Comparison of ENCODE assay signal across 11 cellular contexts in the genomic region with DNA sequence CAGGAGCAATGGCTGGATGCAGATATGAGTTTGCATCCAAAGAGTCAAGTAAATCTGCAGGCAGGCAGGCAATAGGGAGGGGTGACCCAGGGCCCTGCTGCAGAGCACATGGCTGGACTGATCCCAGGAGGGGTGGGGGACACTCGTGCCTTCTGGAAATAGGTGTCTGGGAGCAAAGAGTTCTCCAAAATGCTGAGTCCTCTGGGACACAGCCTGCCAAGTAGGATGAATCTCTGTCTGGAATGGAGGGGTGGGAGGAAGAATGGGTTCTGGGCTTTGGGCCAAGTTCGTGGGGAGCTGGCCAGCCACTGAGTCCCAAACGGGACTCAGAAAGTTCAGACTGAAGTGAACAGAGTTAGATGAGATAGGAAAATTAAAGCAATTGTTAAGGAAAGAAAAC.
DNase-seq lines count a peak whose midpoint lies in the region; ATAC-seq and TF ChIP-seq lines count a peak whose summit lies in the region.
"Had no signal": no experiment of that assay in that cellular context is flagged by ENCODE, and none has a peak within 500 bp of the region (broad histone marks: within the 10 kb centered on the region; RNA-seq: fewer than 3 reads in every experiment).

No MANE protein-coding gene starts in this region.

- H3K27ac ChIP-seq in brain microvascular endothelial cell (peak overlapping the region; percentile 91), hepatocyte (no peak overlapping the region), substantia nigra (ENCODE audit: low read depth, low read length, poor library complexity, severe bottlenecking) (no peak overlapping the region)

- TF ChIP-seq CTCF in brain microvascular endothelial cell (IDR thresholded peaks at IDR 0.05; ENCODE audit: low read depth, low read length, missing control alignments), result no peak
- TF ChIP-seq CTCF in hepatocyte (IDR thresholded peaks at IDR 0.05; ENCODE audit: poor library complexity), result no peak

- H3K9me3 ChIP-seq in hepatocyte (ENCODE audit: low read depth), result no peaks in the 10 kb centered on the region

- no peaks in the 10 kb centered on the region for H3K36me3 Mint-ChIP-seq in activated T-helper 1 cell treated with anti-CD3 and anti-CD28 coated beads, Interleukin-12 subunit alpha, Interleukin-12 subunit beta, Interleukin-2, Interleukin-4 antibody, amounts not matched to agents 30 ng/mL and 10 ng/mL and 1 ng/mL, durations not matched to agents 14 hours and 24 hours and 36 hours (ENCODE audit: low read depth)

- no peak overlapping the region for H3K4me2 ChIP-seq in hepatocyte

- 40% methylated on average over 3 of the region's 3 CpGs for WGBS in hepatocyte (ENCODE audit: low lambda C conversion rate, missing lambda C conversion rate)

- no peaks in the 10 kb centered on the region for H3K4me1 Mint-ChIP-seq in activated T-helper 1 cell treated with anti-CD3 and anti-CD28 coated beads, Interleukin-12 subunit alpha, Interleukin-12 subunit beta, Interleukin-2, Interleukin-4 antibody, amounts not matched to agents 30 ng/mL and 10 ng/mL and 1 ng/mL, durations not matched to agents 14 hours and 24 hours and 36 hours (ENCODE audit: low read depth)

- H3K27me3 ChIP-seq in brain microvascular endothelial cell (replicated peaks), result no peaks in the 10 kb centered on the region
- H3K27me3 ChIP-seq in hepatocyte, result peaks cover 6% of the 10 kb centered on the region

- H3K4me1 ChIP-seq in hepatocyte (ENCODE audit: insufficient read depth), result no peaks in the 10 kb centered on the region

- no peak overlapping the region for H3K27ac Mint-ChIP-seq in activated T-helper 1 cell treated with anti-CD3 and anti-CD28 coated beads, Interleukin-12 subunit alpha, Interleukin-12 subunit beta, Interleukin-2, Interleukin-4 antibody, amounts not matched to agents 30 ng/mL and 10 ng/mL and 1 ng/mL, durations not matched to agents 14 hours and 24 hours and 36 hours
- H3K27ac Mint-ChIP-seq: T-helper 2 cell treated with Interferon-gamma antibody and Interleukin-4, amounts not matched to agents 5 μg/mL and 100 μg/mL, for 36 hours had no signal

- H3K9me2 ChIP-seq in hepatocyte (replicated peaks; ENCODE audit: insufficient read depth), result no peaks in the 10 kb centered on the region

- H3K9me3 Mint-ChIP-seq in activated T-helper 1 cell treated with anti-CD3 and anti-CD28 coated beads, Interleukin-12 subunit alpha, Interleukin-12 subunit beta, Interleukin-2, Interleukin-4 antibody, amounts not matched to agents 30 ng/mL and 10 ng/mL and 1 ng/mL, durations not matched to agents 14 hours and 24 hours and 36 hours, result no peaks in the 10 kb centered on the region
- H3K9me3 Mint-ChIP-seq: T-helper 2 cell treated with Interferon-gamma antibody and Interleukin-4, amounts not matched to agents 5 μg/mL and 100 μg/mL, for 36 hours had no signal

- DNase-seq in HS-27A (ENCODE audit: low read depth) (peak; percentile 77), brain microvascular endothelial cell (peak; percentile 89), hepatocyte (ENCODE audit: low spot score) (peak; percentile 18), substantia nigra (lab: John Stamatoyannopoulos, UW) (peak in 32 of 49 donors; percentile 1 to 66 (median 14))
- no peak for DNase-seq in activated T-helper 1 cell treated with anti-CD3 and anti-CD28 coated beads, Interleukin-12 subunit alpha, Interleukin-12 subunit beta, Interleukin-2, Interleukin-4 antibody, amounts not matched to agents 30 ng/mL and 10 ng/mL and 1 ng/mL, durations not matched to agents 14 hours and 24 hours and 36 hours (ENCODE audit: low spot score)
- DNase-seq: NCI-H510A treated with DMSO at 0.1 percent for 48 hours had no signal

- H3K4me3 ChIP-seq in brain microvascular endothelial cell (ENCODE audit: low read depth, low read length), result no peak overlapping the region
- no peak overlapping the region for H3K4me3 ChIP-seq in hepatocyte
- H3K4me3 ChIP-seq: lung had no signal

- H3K27me3 Mint-ChIP-seq in activated T-helper 1 cell treated with anti-CD3 and anti-CD28 coated beads, Interleukin-12 subunit alpha, Interleukin-12 subunit beta, Interleukin-2, Interleukin-4 antibody, amounts not matched to agents 30 ng/mL and 10 ng/mL and 1 ng/mL, durations not matched to agents 14 hours and 24 hours and 36 hours (ENCODE audit: insufficient read depth), result peaks cover 6% of the 10 kb centered on the region

- in situ Hi-C loops in brain microvascular endothelial cell (cut with HindIII; ENCODE audit: low pct_ligation_motif_present, low sequenced_read_pairs), result no loop called here

- H3K36me3 ChIP-seq in brain microvascular endothelial cell (replicated peaks) (no peaks in the 10 kb centered on the region), hepatocyte (replicated peaks; ENCODE audit: insufficient read depth, low read depth) (no peaks in the 10 kb centered on the region)

- no peak for ATAC-seq in GM21381 (IDR thresholded peaks at IDR 0.05; ENCODE audit: unreplicated experiment)
- no peak for ATAC-seq in GM19397 (IDR thresholded peaks at IDR 0.05; ENCODE audit: unreplicated experiment)
- ATAC-seq in GM18909 (IDR thresholded peaks at IDR 0.05; ENCODE audit: poor library complexity, unreplicated experiment), result no peak

- no peak overlapping the region for H3K4me3 Mint-ChIP-seq in activated T-helper 1 cell treated with anti-CD3 and anti-CD28 coated beads, Interleukin-12 subunit alpha, Interleukin-12 subunit beta, Interleukin-2, Interleukin-4 antibody, amounts not matched to agents 30 ng/mL and 10 ng/mL and 1 ng/mL, durations not matched to agents 14 hours and 24 hours and 36 hours
- H3K4me3 Mint-ChIP-seq: T-helper 2 cell treated with Interferon-gamma antibody and Interleukin-4, amounts not matched to agents 5 μg/mL and 100 μg/mL, for 36 hours had no signal

- intact Hi-C loops in activated T-helper 1 cell treated with anti-CD3 and anti-CD28 coated beads, Interleukin-12 subunit alpha, Interleukin-12 subunit beta, Interleukin-2, Interleukin-4 antibody, amounts not matched to agents 30 ng/mL and 10 ng/mL and 1 ng/mL, durations not matched to agents 14 hours and 24 hours and 36 hours (cut with micrococcal nuclease), result no loop called here

- no peak overlapping the region for H2AFZ ChIP-seq in hepatocyte

- H4K20me1 ChIP-seq in hepatocyte (ENCODE audit: insufficient read depth, poor library complexity, severe bottlenecking), result no peaks in the 10 kb centered on the region

- no peaks in the 10 kb centered on the region for H3K79me2 ChIP-seq in hepatocyte
